ENCODE assay signal across 9 cellular contexts in genomic region chr11:68998390-68998911, GRCh38. TPM values are rescaled to one million over a fixed set of nuclear protein-coding genes. Genes with fewer than 3 reads are reported as not detected.
DNase-seq lines count a peak whose midpoint lies in the region; ATAC-seq and TF ChIP-seq lines count a peak whose summit lies in the region.
"Had no signal": no experiment of that assay in that cellular context is flagged by ENCODE, and none has a peak within 500 bp of the region (broad histone marks: within the 10 kb centered on the region; RNA-seq: fewer than 3 reads in every experiment).

No MANE protein-coding gene starts in this region.

- no peaks in the 10 kb centered on the region for H3K36me3 ChIP-seq in HEK293 (ENCODE audit: control insufficient read depth in 2 of 2, insufficient read depth in 1 of 2, low read length in 2 of 2)
- no peaks in the 10 kb centered on the region for H3K36me3 ChIP-seq in esophagus (ENCODE audit: control insufficient read depth in 2 of 2, insufficient read depth in 2 of 2, low read length in 1 of 2)

- H3K4me1 ChIP-seq in HEK293 (ENCODE audit: control insufficient read depth, insufficient read depth, low read length) = 0 out of 2 replicates have a peak, but pooled peaks cover 2% of the 10 kb centered on the region
- H3K4me1 ChIP-seq in esophagus (ENCODE audit: control insufficient read depth in 2 of 2, insufficient read depth in 2 of 2, low read length in 1 of 2) = peaks cover 0 to 8% of the 10 kb centered on the region in 2 donors

- peaks cover 3% of the 10 kb centered on the region for H3K27me3 Mint-ChIP-seq in T-helper 2 cell treated with Interferon-gamma antibody and Interleukin-4, amounts not matched to agents 5 μg/mL and 100 μg/mL, for 36 hours (ENCODE audit: low read depth)

- H3K9me3 ChIP-seq in HEK293 (ENCODE audit: control insufficient read depth, insufficient read depth, low read depth, low read length) (no peaks in the 10 kb centered on the region), esophagus (ENCODE audit: control insufficient read depth in 2 of 2, insufficient read depth in 1 of 2, low read depth in 1 of 2, low read length in 1 of 2) (no peaks in the 10 kb centered on the region)

- H3K27ac Mint-ChIP-seq in T-helper 2 cell treated with Interferon-gamma antibody and Interleukin-4, amounts not matched to agents 5 μg/mL and 100 μg/mL, for 36 hours = no peak overlapping the region

- H3K27ac ChIP-seq in HEK293 (ENCODE audit: extremely low read depth, low read depth, low read length) (no peak overlapping the region), esophagus (ENCODE audit: low read depth in 2 of 2, low read length in 1 of 2) (peak overlapping the region; percentile 54 to 67)

- no peak overlapping the region for H3K4me3 ChIP-seq in HEK293 (ENCODE audit: low read depth, low read length)
- H3K4me3 ChIP-seq in esophagus (ENCODE audit: low read depth in 1 of 2, low read length in 2 of 2) = no peak overlapping the region
- H3K4me3 ChIP-seq: GM12878 had no signal

- CTCF ChIA-PET in HEK293 (lab: Yijun Ruan, JAX) = interaction anchor here (0.6 to 0.7 kb wide), 2 partner anchors 11 to 23 kb away, joined by 3 to 4 read pairs; no protein-coding TSS in a partner anchor

- 32 to 33% methylated on average over 13 of the region's 13 CpGs for WGBS in esophagus, 2 donors

- H3K36me3 Mint-ChIP-seq in T-helper 2 cell treated with Interferon-gamma antibody and Interleukin-4, amounts not matched to agents 5 μg/mL and 100 μg/mL, for 36 hours (ENCODE audit: low read depth) = no peaks in the 10 kb centered on the region

- H3K27me3 ChIP-seq in esophagus (ENCODE audit: control insufficient read depth in 1 of 2, insufficient read depth in 2 of 2, low read length in 2 of 2) = no peaks in the 10 kb centered on the region

- H3K9me3 Mint-ChIP-seq in T-helper 2 cell treated with Interferon-gamma antibody and Interleukin-4, amounts not matched to agents 5 μg/mL and 100 μg/mL, for 36 hours = no peaks in the 10 kb centered on the region

- H3K4me1 Mint-ChIP-seq in T-helper 2 cell treated with Interferon-gamma antibody and Interleukin-4, amounts not matched to agents 5 μg/mL and 100 μg/mL, for 36 hours (ENCODE audit: low read depth) = no peaks in the 10 kb centered on the region

- ATAC-seq in HG02840 (IDR thresholded peaks at IDR 0.05; ENCODE audit: low FRiP score, unreplicated experiment) = no peak
- no peak for ATAC-seq in HG03378 (IDR thresholded peaks at IDR 0.05; ENCODE audit: unreplicated experiment)
- ATAC-seq: GM12878 had no signal

- DNase-seq in NCI-H524 (lab: John Stamatoyannopoulos, UW) (peak; percentile 88 to 95), retina (peak; percentile 60), NCI-H526 treated with DMSO at 0.1 percent for 48 hours (lab: John Stamatoyannopoulos, UW) (no peak)
- no peak for DNase-seq in T-helper 2 cell treated with Interferon-gamma antibody and Interleukin-4, amounts not matched to agents 5 μg/mL and 100 μg/mL, for 36 hours (ENCODE audit: low spot score)

- no peak overlapping the region for H3K4me3 Mint-ChIP-seq in T-helper 2 cell treated with Interferon-gamma antibody and Interleukin-4, amounts not matched to agents 5 μg/mL and 100 μg/mL, for 36 hours

- TF ChIP-seq CTCF in HEK293 (tag by site-specific recombination; IDR thresholded peaks at IDR 0.05) = no peak

- POLR2A ChIA-PET in HEK293 (lab: Yijun Ruan, JAX) = interaction anchor here (0.7 kb wide), 1 partner anchor 36 kb away, joined by 3 read pairs; no protein-coding TSS in a partner anchor

TF ChIP-seq in HEK293, 187 proteins besides CTCF, POLR2A, EP300 and RAD21:
- TF ChIP-seq ZNF335 (tag by site-specific recombination; conservative IDR thresholded peaks at IDR 0.05) = peak; percentile 78
- TF ChIP-seq ZIC2 (tag by site-specific recombination; IDR thresholded peaks at IDR 0.05) = peak; percentile 53
- 0 out of 2 replicates have a peak, but pooled peaks have one; percentile 51 for TF ChIP-seq ZNF341 (tag by site-specific recombination; IDR thresholded peaks at IDR 0.05; ENCODE audit: low read depth)
- TF ChIP-seq ZNF660 (tag by site-specific recombination; IDR thresholded peaks at IDR 0.05) = peak; percentile 66; the same call in 1 of the 2 replicates
- TF ChIP-seq, protein P1, sequence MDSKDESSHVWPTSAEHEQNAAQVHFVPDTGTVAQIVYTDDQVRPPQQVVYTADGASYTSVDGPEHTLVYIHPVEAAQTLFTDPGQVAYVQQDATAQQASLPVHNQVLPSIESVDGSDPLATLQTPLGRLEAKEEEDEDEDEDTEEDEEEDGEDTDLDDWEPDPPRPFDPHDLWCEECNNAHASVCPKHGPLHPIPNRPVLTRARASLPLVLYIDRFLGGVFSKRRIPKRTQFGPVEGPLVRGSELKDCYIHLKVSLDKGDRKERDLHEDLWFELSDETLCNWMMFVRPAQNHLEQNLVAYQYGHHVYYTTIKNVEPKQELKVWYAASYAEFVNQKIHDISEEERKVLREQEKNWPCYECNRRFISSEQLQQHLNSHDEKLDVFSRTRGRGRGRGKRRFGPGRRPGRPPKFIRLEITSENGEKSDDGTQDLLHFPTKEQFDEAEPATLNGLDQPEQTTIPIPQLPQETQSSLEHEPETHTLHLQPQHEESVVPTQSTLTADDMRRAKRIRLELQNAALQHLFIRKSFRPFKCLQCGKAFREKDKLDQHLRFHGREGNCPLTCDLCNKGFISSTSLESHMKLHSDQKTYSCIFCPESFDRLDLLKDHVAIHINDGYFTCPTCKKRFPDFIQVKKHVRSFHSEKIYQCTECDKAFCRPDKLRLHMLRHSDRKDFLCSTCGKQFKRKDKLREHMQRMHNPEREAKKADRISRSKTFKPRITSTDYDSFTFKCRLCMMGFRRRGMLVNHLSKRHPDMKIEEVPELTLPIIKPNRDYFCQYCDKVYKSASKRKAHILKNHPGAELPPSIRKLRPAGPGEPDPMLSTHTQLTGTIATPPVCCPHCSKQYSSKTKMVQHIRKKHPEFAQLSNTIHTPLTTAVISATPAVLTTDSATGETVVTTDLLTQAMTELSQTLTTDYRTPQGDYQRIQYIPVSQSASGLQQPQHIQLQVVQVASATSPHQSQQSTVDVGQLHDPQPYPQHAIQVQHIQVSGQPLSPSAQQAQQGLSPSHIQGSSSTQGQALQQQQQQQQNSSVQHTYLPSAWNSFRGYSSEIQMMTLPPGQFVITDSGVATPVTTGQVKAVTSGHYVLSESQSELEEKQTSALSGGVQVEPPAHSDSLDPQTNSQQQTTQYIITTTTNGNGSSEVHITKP (tag by site-specific recombination; IDR thresholded peaks at IDR 0.05) = peak; percentile 84
- TF ChIP-seq ZFP69B (tag by site-specific recombination; IDR thresholded peaks at IDR 0.05) = 0 out of 2 replicates have a peak, but pooled peaks have one; percentile 8
- TF ChIP-seq ZNF549 (tag by site-specific recombination; IDR thresholded peaks at IDR 0.05) = peak; percentile 48
- TF ChIP-seq ZNF501 (tag by site-specific recombination; IDR thresholded peaks at IDR 0.05) = no peak
- TF ChIP-seq, protein P2, sequence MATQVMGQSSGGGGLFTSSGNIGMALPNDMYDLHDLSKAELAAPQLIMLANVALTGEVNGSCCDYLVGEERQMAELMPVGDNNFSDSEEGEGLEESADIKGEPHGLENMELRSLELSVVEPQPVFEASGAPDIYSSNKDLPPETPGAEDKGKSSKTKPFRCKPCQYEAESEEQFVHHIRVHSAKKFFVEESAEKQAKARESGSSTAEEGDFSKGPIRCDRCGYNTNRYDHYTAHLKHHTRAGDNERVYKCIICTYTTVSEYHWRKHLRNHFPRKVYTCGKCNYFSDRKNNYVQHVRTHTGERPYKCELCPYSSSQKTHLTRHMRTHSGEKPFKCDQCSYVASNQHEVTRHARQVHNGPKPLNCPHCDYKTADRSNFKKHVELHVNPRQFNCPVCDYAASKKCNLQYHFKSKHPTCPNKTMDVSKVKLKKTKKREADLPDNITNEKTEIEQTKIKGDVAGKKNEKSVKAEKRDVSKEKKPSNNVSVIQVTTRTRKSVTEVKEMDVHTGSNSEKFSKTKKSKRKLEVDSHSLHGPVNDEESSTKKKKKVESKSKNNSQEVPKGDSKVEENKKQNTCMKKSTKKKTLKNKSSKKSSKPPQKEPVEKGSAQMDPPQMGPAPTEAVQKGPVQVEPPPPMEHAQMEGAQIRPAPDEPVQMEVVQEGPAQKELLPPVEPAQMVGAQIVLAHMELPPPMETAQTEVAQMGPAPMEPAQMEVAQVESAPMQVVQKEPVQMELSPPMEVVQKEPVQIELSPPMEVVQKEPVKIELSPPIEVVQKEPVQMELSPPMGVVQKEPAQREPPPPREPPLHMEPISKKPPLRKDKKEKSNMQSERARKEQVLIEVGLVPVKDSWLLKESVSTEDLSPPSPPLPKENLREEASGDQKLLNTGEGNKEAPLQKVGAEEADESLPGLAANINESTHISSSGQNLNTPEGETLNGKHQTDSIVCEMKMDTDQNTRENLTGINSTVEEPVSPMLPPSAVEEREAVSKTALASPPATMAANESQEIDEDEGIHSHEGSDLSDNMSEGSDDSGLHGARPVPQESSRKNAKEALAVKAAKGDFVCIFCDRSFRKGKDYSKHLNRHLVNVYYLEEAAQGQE (tag by site-specific recombination; IDR thresholded peaks at IDR 0.05) = no peak
- peak; percentile 57; the same call in 1 of the 2 replicates for TF ChIP-seq ZNF449 (tag by site-specific recombination; IDR thresholded peaks at IDR 0.05)
TF ChIP-seq in HEK293: peak in this region for 8.

RNA-seq across cellular contexts. Expression of gene MRGPRF, which starts 14.6 kb away (rescaled TPM):
- 10 to 100 TPM in 1 of 2 donors, 1 to 10 TPM in 1; 5.3 to 14.7 TPM for polyA plus RNA-seq in esophagus
- polyA plus RNA-seq: GM12878 had no signal

RNA-seq across cellular contexts. Expression of gene MRGPRD, which starts 17.7 kb away (rescaled TPM):
- polyA plus RNA-seq in esophagus = not detected
- polyA plus RNA-seq: GM12878 had no signal

RNA-seq across cellular contexts. Expression of gene TPCN2, which starts 50.3 kb away (rescaled TPM):
- 10 to 100 TPM in 1 of 2 donors, 1 to 10 TPM in 1; 6.5 to 12.1 TPM for polyA plus RNA-seq in esophagus

Comparison
In these comparisons a context has a peak if more than half of its experiments do, and no peak if none do; other contexts are left out.
1. DNase-seq: peak in NCI-H524 (2 of 2) and retina (single experiment); none in T-helper 2 cell treated with Interferon-gamma antibody and Interleukin-4, amounts not matched to agents 5 μg/mL and 100 μg/mL, for 36 hours (single experiment) and NCI-H526 treated with DMSO at 0.1 percent for 48 hours (single experiment).